18 cellular contexts compared by ENCODE assay signal in the genomic region with DNA sequence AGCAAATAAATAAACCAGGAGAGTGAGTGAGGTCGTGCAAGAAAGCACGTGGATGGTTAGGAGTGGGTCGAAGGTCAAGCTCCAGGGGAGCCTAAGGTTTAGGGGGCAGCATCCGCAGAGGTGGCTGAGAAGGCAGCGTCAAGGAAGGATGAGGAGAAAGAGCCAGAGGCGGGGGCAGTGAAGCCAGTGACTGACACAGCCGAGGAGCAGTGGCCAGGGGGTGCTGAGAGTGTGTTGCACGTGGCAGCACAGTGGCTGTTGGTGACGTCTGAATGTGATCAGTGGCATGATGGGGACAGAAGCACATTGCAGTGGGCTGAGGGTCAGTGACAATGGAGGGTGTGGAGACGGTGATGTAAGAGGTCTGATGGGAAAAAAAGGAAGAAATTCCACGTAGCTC. TPM values are rescaled to one million over a fixed set of nuclear protein-coding genes. Genes with fewer than 3 reads are reported as not detected.
A peak's percentile ranks its signal among the peaks of the same experiment; 100 is the strongest.
DNase-seq lines count a peak whose midpoint lies in the region; ATAC-seq, FAIRE-seq and TF ChIP-seq lines count a peak whose summit lies in the region.
"Had no signal": no experiment of that assay in that cellular context is flagged by ENCODE, and none has a peak within 500 bp of the region (broad histone marks: within the 10 kb centered on the region; RNA-seq: fewer than 3 reads in every experiment).

No MANE protein-coding gene starts in this region.

- H3K36me3 ChIP-seq in Panc1 (ENCODE audit: control insufficient read depth, insufficient read depth, low read length) (no peaks in the 10 kb centered on the region), heart right ventricle (no peaks in the 10 kb centered on the region), mucosa of rectum (ENCODE audit: control insufficient read depth in 2 of 2, insufficient read depth in 2 of 2, low read length in 2 of 2) (no peaks in the 10 kb centered on the region), breast epithelium (no peaks in the 10 kb centered on the region)
- H3K36me3 ChIP-seq: BLaER1, SJSA1 had no signal

- 49 to 63% methylated on average over 11 of the region's 11 CpGs for WGBS in heart right ventricle, 2 donors

- ATAC-seq in Panc1 (no peak), heart right ventricle (peak in 4 of 8 donors; percentile 1 to 23 (median 20))

- H3K27ac Mint-ChIP-seq in Calu3 (ENCODE audit: unreplicated experiment) = peak overlapping the region; percentile 30
- H3K27ac Mint-ChIP-seq: CD4-positive, alpha-beta memory T cell; H9 had no signal

- H3K9ac ChIP-seq in mucosa of rectum (ENCODE audit: low read depth in 1 of 2, low read length in 2 of 2) = no peak overlapping the region
- H3K9ac ChIP-seq: BLaER1 had no signal

- no peak overlapping the region for H3K4me3 ChIP-seq in Panc1 (ENCODE audit: low read depth in 2 of 2, low read length in 2 of 2)
- no peak overlapping the region for H3K4me3 ChIP-seq in heart right ventricle
- no peak overlapping the region for H3K4me3 ChIP-seq in mucosa of rectum (ENCODE audit: low read length in 2 of 2)
- H3K4me3 ChIP-seq in breast epithelium = no peak overlapping the region
- H3K4me3 ChIP-seq: A549, BLaER1, PC-9, SJSA1 had no signal

- POLR2A ChIA-PET in Panc1 (lab: Charles Lee) = interaction anchor here (0.5 kb wide), 1 partner anchor 112 kb away, joined by 3 read pairs; no protein-coding TSS in a partner anchor

- H3K9me3 ChIP-seq in Panc1 (ENCODE audit: control insufficient read depth, insufficient read depth, low read depth, low read length) = no peaks in the 10 kb centered on the region
- no peaks in the 10 kb centered on the region for H3K9me3 ChIP-seq in heart right ventricle
- H3K9me3 ChIP-seq in mucosa of rectum (ENCODE audit: control insufficient read depth in 2 of 2, low read length in 2 of 2) = no peaks in the 10 kb centered on the region
- H3K9me3 ChIP-seq in breast epithelium = no peaks in the 10 kb centered on the region
- H3K9me3 ChIP-seq: A549, BLaER1, SJSA1 had no signal

- DNase-seq in Calu3 = no peak
- DNase-seq in Panc1 (ENCODE audit: low read depth, low spot score) = no peak
- DNase-seq in heart right ventricle = no peak
- no peak for DNase-seq in AG08396 (ENCODE audit: low spot score)
- no peak for DNase-seq in breast epithelium (ENCODE audit: low spot score in 2 of 2)
- no peak for DNase-seq in GM12892 (ENCODE audit: insufficient read length)
- DNase-seq: CD4-positive, alpha-beta memory T cell; DMS79 treated with DMSO at 0.1 percent for 48 hours; H9; NCI-H1092; NCI-H1436 treated with DMSO at 0.1 percent for 48 hours; NCI-H2029; PC-9 had no signal

- H3K27me3 ChIP-seq in Panc1 (ENCODE audit: control insufficient read depth, insufficient read depth, low read length) (no peaks in the 10 kb centered on the region), heart right ventricle (no peaks in the 10 kb centered on the region), mucosa of rectum (ENCODE audit: control insufficient read depth in 2 of 2, insufficient read depth in 2 of 2, low read length in 2 of 2) (peaks cover 0 to 2% of the 10 kb centered on the region in 2 donors), breast epithelium (no peaks in the 10 kb centered on the region)
- H3K27me3 ChIP-seq: BLaER1, SJSA1 had no signal

- H3K9me3 Mint-ChIP-seq in Calu3 (ENCODE audit: low read depth, unreplicated experiment) = peaks cover 6% of the 10 kb centered on the region
- H3K9me3 Mint-ChIP-seq: H9 had no signal

- no peaks in the 10 kb centered on the region for H3K27me3 Mint-ChIP-seq in Calu3 (ENCODE audit: unreplicated experiment)

- H3K4me3 Mint-ChIP-seq in Calu3 (ENCODE audit: low read depth, unreplicated experiment) = no peak overlapping the region
- H3K4me3 Mint-ChIP-seq: CD4-positive, alpha-beta memory T cell; H9 had no signal

- H3K27ac ChIP-seq in Panc1 (ENCODE audit: low read length) (peak overlapping the region; percentile 100), heart right ventricle (peak overlapping the region in 8 of 10 donors; percentile 14 to 87 (median 62)), mucosa of rectum (ENCODE audit: low read depth in 2 of 2, low read length in 2 of 2) (peak overlapping the region; percentile 50 to 64), breast epithelium (no peak overlapping the region)
- H3K27ac ChIP-seq: BLaER1, PC-9, SJSA1 had no signal

- intact Hi-C loops in Calu3 (cut with micrococcal nuclease; ENCODE audit: unreplicated experiment) (no loop called here), Panc1 (cut with micrococcal nuclease; ENCODE audit: unreplicated experiment) (no loop called here), heart right ventricle (cut with DNase I) (no loop called here), breast epithelium (cut with DNase I; ENCODE audit: low total_unique reads) (loop anchor here (10.0 kb wide), 1 partner anchor 318 kb away; no protein-coding TSS in a partner anchor)

- H3K4me1 Mint-ChIP-seq in Calu3 (ENCODE audit: low read depth, unreplicated experiment) = peaks cover 44% of the 10 kb centered on the region

- no peak for FAIRE-seq in GM12892 (lab: Jason Lieb, UNC)
- FAIRE-seq: A549, D721Med had no signal

- CTCF ChIA-PET in Calu3 (lab: Charles Lee) (no interaction called here), Panc1 (lab: Charles Lee) (no interaction called here)

- in situ Hi-C loops in Panc1 (cut with HindIII; ENCODE audit: low pct_unique_long_range_greater_than_20kb, low sequenced_read_pairs) = no loop called here

- TF ChIP-seq POLR2A in breast epithelium (IDR thresholded peaks at IDR 0.05) (no peak), GM12892 (IDR thresholded peaks at IDR 0.05; ENCODE audit: low read depth, low read length) (no peak)

- TF ChIP-seq CTCF in Calu3 (IDR thresholded peaks at IDR 0.05; ENCODE audit: unreplicated experiment) (no peak), Panc1 (IDR thresholded peaks at IDR 0.05) (no peak), heart right ventricle (IDR thresholded peaks at IDR 0.05) (no peak), breast epithelium (IDR thresholded peaks at IDR 0.05) (no peak)

- H3K4me1 ChIP-seq in Panc1 (ENCODE audit: control insufficient read depth, insufficient read depth, low read length) = peaks cover 25% of the 10 kb centered on the region
- peaks cover 15 to 84% (median 36%) of the 10 kb centered on the region in 9 donors for H3K4me1 ChIP-seq in heart right ventricle
- H3K4me1 ChIP-seq in mucosa of rectum (ENCODE audit: control insufficient read depth in 2 of 2, insufficient read depth in 2 of 2, low read length in 2 of 2) = peaks cover 0 to 15% of the 10 kb centered on the region in 2 donors
- H3K4me1 ChIP-seq in breast epithelium = peaks cover 3 to 8% of the 10 kb centered on the region in 2 donors
- H3K4me1 ChIP-seq: BLaER1 had no signal

- no peaks in the 10 kb centered on the region for H3K36me3 Mint-ChIP-seq in Calu3 (ENCODE audit: insufficient read depth, unreplicated experiment)
- H3K36me3 Mint-ChIP-seq: CD4-positive, alpha-beta memory T cell had no signal

- no TSS peak for BruUV-seq in Calu3 (replicated peaks; lab: Mats Ljungman, UMichigan)
- no TSS peak for BruUV-seq in Panc1 (replicated peaks; lab: Mats Ljungman, UMichigan)

RNA-seq across cellular contexts. Expression of gene FHL2, which starts 13.7 kb away (rescaled TPM):
- total RNA-seq in Calu3 (2022) = 51.9 and 67.4 TPM in 2 replicates
- total RNA-seq in Panc1 (2021; ENCODE audit: unreplicated experiment) = 378 TPM
- polyA plus RNA-seq in Panc1 (2012; ENCODE audit: insufficient read length) = 411 TPM
- total RNA-seq in heart right ventricle = 1,000 to 10,000 TPM in 9 of 10 donors, 100 to 1,000 TPM in 1; 598 to 2,354 (median 1,687) TPM
- 100 to 1,000 TPM; 437 to 653 TPM for polyA plus RNA-seq in heart right ventricle
- 100 to 1,000 TPM in 1 of 3 donors, 10 to 100 TPM in 2; 20.0 to 128 (median 98.2) TPM for total RNA-seq in breast epithelium
- 5.1 TPM for polyA plus RNA-seq in GM12892 (2012; ENCODE audit: missing spikeins)

Comparison
In these comparisons a context has a peak if more than half of its experiments do, and no peak if none do; other contexts are left out.
1. H3K27ac ChIP-seq: peak in Panc1 (single experiment), heart right ventricle (8 of 10) and mucosa of rectum (2 of 2); none in breast epithelium (0 of 2).